ENCODE assay signal across 8 cellular contexts in genomic region chr12:8912910-8913309, GRCh38. TPM values are rescaled to one million over a fixed set of nuclear protein-coding genes. Genes with fewer than 3 reads are reported as not detected.
DNase-seq lines count a peak whose midpoint lies in the region; ATAC-seq and TF ChIP-seq lines count a peak whose summit lies in the region.

No MANE protein-coding gene starts in this region.

- H4K20me1 ChIP-seq in OCI-LY1 (ENCODE audit: insufficient read depth, low read length) = no peaks in the 10 kb centered on the region

- H3K79me2 ChIP-seq in OCI-LY1 (ENCODE audit: insufficient read depth, low read length) = 0 out of 2 replicates have a peak, but pooled peaks cover 6% of the 10 kb centered on the region

- peak overlapping the region; percentile 60; the same call in 1 of the 2 replicates for H3K4me2 ChIP-seq in OCI-LY1 (ENCODE audit: low read length)

- H3K4me3 ChIP-seq in cardiac muscle cell (peak overlapping the region; percentile 52), OCI-LY1 (ENCODE audit: low read depth, low read length, poor library complexity, severe bottlenecking) (no peak overlapping the region), esophagus muscularis mucosa (peak overlapping the region in 2 of 4 donors; percentile 62 to 81), psoas muscle (peak overlapping the region; percentile 84)

- H3K27ac ChIP-seq in cardiac muscle cell = peak overlapping the region; percentile 89
- peak overlapping the region; percentile 27 for H3K27ac ChIP-seq in OCI-LY1 (ENCODE audit: low read depth, low read length, poor library complexity, severe bottlenecking)
- H3K27ac ChIP-seq in esophagus muscularis mucosa (replicated peaks in 1 of 4) = peak overlapping the region; percentile 91 to 94 (median 91)
- H3K27ac ChIP-seq in psoas muscle = no peak overlapping the region

- H3K4me1 ChIP-seq in cardiac muscle cell (ENCODE audit: low read depth) = peaks cover 21% of the 10 kb centered on the region
- H3K4me1 ChIP-seq in OCI-LY1 (ENCODE audit: insufficient read depth, low read length, severe bottlenecking) = peaks cover 45% of the 10 kb centered on the region
- H3K4me1 ChIP-seq in esophagus muscularis mucosa = peaks cover 21 to 42% (median 35%) of the 10 kb centered on the region in 4 donors
- H3K4me1 ChIP-seq in psoas muscle = peaks cover 12% of the 10 kb centered on the region

- H3K27me3 ChIP-seq in cardiac muscle cell (no peaks in the 10 kb centered on the region), OCI-LY1 (ENCODE audit: insufficient read depth, low read length) (no peaks in the 10 kb centered on the region), esophagus muscularis mucosa (no peaks in the 10 kb centered on the region), psoas muscle (ENCODE audit: insufficient read depth in 3 of 3, low read length in 2 of 3) (no peaks in the 10 kb centered on the region)

- 0 out of 2 replicates have a peak overlapping the region, but pooled peaks have one; percentile 27 for H2AFZ ChIP-seq in OCI-LY1 (ENCODE audit: low read length)

- DNase-seq in cardiac muscle cell (ENCODE audit: low read depth in 1 of 2, low spot score in 1 of 2) = no peak
- DNase-seq in cardiac septum (ENCODE audit: low spot score) = no peak
- no peak for DNase-seq in esophagus muscularis mucosa (ENCODE audit: extremely low spot score)
- DNase-seq in psoas muscle = no peak
- no peak for DNase-seq in hepatic stellate cell (ENCODE audit: low spot score)

- no peaks in the 10 kb centered on the region for H3K9me3 ChIP-seq in cardiac muscle cell (ENCODE audit: low read depth)
- no peaks in the 10 kb centered on the region for H3K9me3 ChIP-seq in OCI-LY1 (ENCODE audit: low read length)
- H3K9me3 ChIP-seq in esophagus muscularis mucosa = no peaks in the 10 kb centered on the region
- H3K9me3 ChIP-seq in psoas muscle = no peaks in the 10 kb centered on the region

- 34% methylated on average over 9 of the region's 9 CpGs for WGBS in esophagus muscularis mucosa
- WGBS in psoas muscle, 3 donors = 43 to 46% (median 46%) methylated on average over 9 of the region's 9 CpGs

- H3F3A ChIP-seq in OCI-LY1 (ENCODE audit: insufficient read depth, low read length) = peaks cover 7% of the 10 kb centered on the region; the same call in 1 of the 2 replicates

- no peaks in the 10 kb centered on the region for H3K9me2 ChIP-seq in OCI-LY1 (ENCODE audit: low read depth, low read length)

- H3K36me3 ChIP-seq in cardiac muscle cell (no peaks in the 10 kb centered on the region), OCI-LY1 (ENCODE audit: insufficient read depth, low read length) (no peaks in the 10 kb centered on the region), esophagus muscularis mucosa (no peaks in the 10 kb centered on the region), psoas muscle (ENCODE audit: insufficient read depth in 1 of 2, low read depth in 1 of 2) (peaks cover 0 to 2% of the 10 kb centered on the region in 2 donors)

- ATAC-seq in psoas muscle = peak in 1 of 4 donors; percentile 43
- no peak for ATAC-seq in HG02938 (IDR thresholded peaks at IDR 0.05; ENCODE audit: unreplicated experiment)
- no peak for ATAC-seq in HG02852 (IDR thresholded peaks at IDR 0.05; ENCODE audit: unreplicated experiment)

- no peak for TF ChIP-seq EP300 in esophagus muscularis mucosa (IDR thresholded peaks at IDR 0.05)

- no peak for TF ChIP-seq POLR2A in esophagus muscularis mucosa (IDR thresholded peaks at IDR 0.05; ENCODE audit: low read depth)

- no peak for TF ChIP-seq CTCF in cardiac muscle cell (IDR thresholded peaks at IDR 0.05; ENCODE audit: low read depth, low read length)
- peak; percentile 40; the same call in 1 of the 2 replicates for TF ChIP-seq CTCF in OCI-LY1 (IDR thresholded peaks at IDR 0.05; ENCODE audit: low read length)
- peak in 1 of 3 experiments; percentile 23 for TF ChIP-seq CTCF in esophagus muscularis mucosa (IDR thresholded peaks at IDR 0.05)
- no peak for TF ChIP-seq CTCF in psoas muscle (IDR thresholded peaks at IDR 0.05)

- no peak overlapping the region; the same call in 1 of the 2 replicates for H3K9ac ChIP-seq in OCI-LY1 (ENCODE audit: low read length)

- intact Hi-C loops in cardiac septum (cut with DNase I) = loop anchor here (5.0 kb wide), 1 partner anchor 216 kb away; the partner anchor contains the start of gene RIMKLB
- intact Hi-C loops in esophagus muscularis mucosa (cut with DNase I) = no loop called here
- intact Hi-C loops in psoas muscle (cut with DNase I) = loop anchor here in 1 of 2 donors (5.0 to 10.0 kb wide), 2 partner anchors 34 to 132 kb away; partner anchors contain the start of gene M6PR

RNA-seq across cellular contexts. Expression of gene PHC1, which starts 1.4 kb away (rescaled TPM):
- 44.3 and 51.7 TPM in 2 replicates for total RNA-seq in cardiac muscle cell
- polyA plus RNA-seq in cardiac muscle cell = 37.5 and 47.0 TPM in 2 replicates
- total RNA-seq in cardiac septum = 25.5 TPM
- total RNA-seq in esophagus muscularis mucosa = 10 to 100 TPM; 33.2 to 51.6 (median 43.7) TPM
- total RNA-seq in psoas muscle = 10 to 100 TPM; 11.9 to 27.1 (median 21.3) TPM
- polyA plus RNA-seq in psoas muscle = 10 to 100 TPM; 11.3 to 20.8 (median 14.3) TPM

RNA-seq across cellular contexts. Expression of gene M6PR, which starts 36.5 kb away (rescaled TPM):
- total RNA-seq in cardiac muscle cell = 69.4 and 108 TPM in 2 replicates
- 91.2 and 120 TPM in 2 replicates for polyA plus RNA-seq in cardiac muscle cell
- total RNA-seq in cardiac septum = 87.1 TPM
- 10 to 100 TPM; 72.0 to 96.3 (median 88.5) TPM for total RNA-seq in esophagus muscularis mucosa
- total RNA-seq in psoas muscle = 10 to 100 TPM; 45.8 to 85.0 (median 62.6) TPM
- 100 to 1,000 TPM in 1 of 3 donors, 10 to 100 TPM in 2; 45.0 to 102 (median 93.5) TPM for polyA plus RNA-seq in psoas muscle
